Comparison of ENCODE assay signal across 10 cellular contexts in genomic region chr19:31548941-31549340, GRCh38.
DNase-seq lines count a peak whose midpoint lies in the region; ATAC-seq and TF ChIP-seq lines count a peak whose summit lies in the region.
"Had no signal": no experiment of that assay in that cellular context is flagged by ENCODE, and none has a peak within 500 bp of the region (broad histone marks: within the 10 kb centered on the region; RNA-seq: fewer than 3 reads in every experiment).

No MANE protein-coding gene starts in this region.

- H3K27ac ChIP-seq in KMS-11 (no peak overlapping the region), colonic mucosa (no peak overlapping the region)

- intact Hi-C loops in colonic mucosa (cut with DNase I), result no loop called here
- intact Hi-C loops in mucosa of descending colon (cut with DNase I, micrococcal nuclease), result no loop called here

- no peaks in the 10 kb centered on the region for H3K27me3 Mint-ChIP-seq in activated naive CD8-positive, alpha-beta T cell treated with anti-CD3 and anti-CD28 coated beads, Interleukin-2, amount 50 U/mL, for 24 hours
- H3K27me3 Mint-ChIP-seq: activated B cell treated with CpG ODN at 0.5 μM for 24 hours had no signal

- in situ Hi-C loops in Caki2 (cut with HindIII; ENCODE audit: low pct_unique_long_range_greater_than_20kb, low sequenced_read_pairs), result no loop called here

- no peak overlapping the region for H2AFZ ChIP-seq in KMS-11 (ENCODE audit: low read depth)

- H3K27me3 ChIP-seq in KMS-11 (ENCODE audit: insufficient read depth, low read depth) (no peaks in the 10 kb centered on the region), colonic mucosa (no peaks in the 10 kb centered on the region)

- H3K36me3 Mint-ChIP-seq in activated naive CD8-positive, alpha-beta T cell treated with anti-CD3 and anti-CD28 coated beads, Interleukin-2, amount 50 U/mL, for 24 hours (ENCODE audit: low read depth), result no peaks in the 10 kb centered on the region

- no peak for ATAC-seq in mucosa of descending colon
- ATAC-seq in activated naive CD8-positive, alpha-beta T cell treated with anti-CD3 and anti-CD28 coated beads, Interleukin-2, amount 50 U/mL, for 24 hours, result no peak
- no peak for ATAC-seq in GM18907 (IDR thresholded peaks at IDR 0.05; ENCODE audit: unreplicated experiment)
- no peak for ATAC-seq in HG02981 (IDR thresholded peaks at IDR 0.05; ENCODE audit: unreplicated experiment)

- H3K4me1 ChIP-seq in KMS-11 (ENCODE audit: low read depth, poor library complexity, severe bottlenecking), result no peaks in the 10 kb centered on the region
- H3K4me1 ChIP-seq in colonic mucosa, result no peaks in the 10 kb centered on the region
- no peaks in the 10 kb centered on the region for H3K4me1 ChIP-seq in mucosa of descending colon (ENCODE audit: low read depth)

- no peaks in the 10 kb centered on the region for H3K4me1 Mint-ChIP-seq in activated naive CD8-positive, alpha-beta T cell treated with anti-CD3 and anti-CD28 coated beads, Interleukin-2, amount 50 U/mL, for 24 hours
- H3K4me1 Mint-ChIP-seq: activated B cell treated with CpG ODN at 0.5 μM for 24 hours had no signal

- no peaks in the 10 kb centered on the region for H4K20me1 ChIP-seq in KMS-11 (ENCODE audit: insufficient read depth)

- H3K4me3 Mint-ChIP-seq in activated naive CD8-positive, alpha-beta T cell treated with anti-CD3 and anti-CD28 coated beads, Interleukin-2, amount 50 U/mL, for 24 hours, result no peak overlapping the region
- H3K4me3 Mint-ChIP-seq: activated B cell treated with CpG ODN at 0.5 μM for 24 hours had no signal

- H3K9me3 ChIP-seq in colonic mucosa, result no peaks in the 10 kb centered on the region
- no peaks in the 10 kb centered on the region for H3K9me3 ChIP-seq in mucosa of descending colon

- H3K9ac ChIP-seq in KMS-11 (no peak overlapping the region), colonic mucosa (ENCODE audit: low read depth in 2 of 2, low read length in 2 of 2) (no peak overlapping the region)

- 0 out of 2 replicates have a peak, but pooled peaks have one; percentile 18 for TF ChIP-seq CTCF in KMS-11 (conservative IDR thresholded peaks at IDR 0.05; ENCODE audit: low read depth, low read length)
- peak; percentile 20 for TF ChIP-seq CTCF in colonic mucosa (IDR thresholded peaks at IDR 0.05)
- TF ChIP-seq CTCF in mucosa of descending colon (IDR thresholded peaks at IDR 0.05), result no peak

- no peak overlapping the region for H3K27ac Mint-ChIP-seq in activated naive CD8-positive, alpha-beta T cell treated with anti-CD3 and anti-CD28 coated beads, Interleukin-2, amount 50 U/mL, for 24 hours
- H3K27ac Mint-ChIP-seq: activated B cell treated with CpG ODN at 0.5 μM for 24 hours had no signal

- DNase-seq in Caki2 (ENCODE audit: low read depth) (peak; percentile 17), colonic mucosa (no peak), mucosa of descending colon (peak in 2 of 3 donors; percentile 23 to 32), COR-L47 (lab: John Stamatoyannopoulos, UW) (no peak)
- no peak for DNase-seq in activated naive CD8-positive, alpha-beta T cell treated with anti-CD3 and anti-CD28 coated beads, Interleukin-2, amount 50 U/mL, for 24 hours
- DNase-seq: activated B cell treated with CpG ODN at 0.5 μM for 24 hours had no signal

- no peak overlapping the region for H3K4me2 ChIP-seq in KMS-11

- no peak overlapping the region for H3K4me3 ChIP-seq in KMS-11 (IDR thresholded peaks at IDR 0.05; ENCODE audit: insufficient read depth, low read depth, low read length)
- no peak overlapping the region for H3K4me3 ChIP-seq in colonic mucosa
- H3K4me3 ChIP-seq in mucosa of descending colon, result no peak overlapping the region
- H3K4me3 ChIP-seq: lung had no signal

- no peaks in the 10 kb centered on the region for H3K36me3 ChIP-seq in KMS-11 (ENCODE audit: insufficient read depth)
- no peaks in the 10 kb centered on the region for H3K36me3 ChIP-seq in colonic mucosa
- H3K36me3 ChIP-seq in mucosa of descending colon (ENCODE audit: low read depth), result no peaks in the 10 kb centered on the region

- no peaks in the 10 kb centered on the region for H3K79me2 ChIP-seq in KMS-11 (ENCODE audit: insufficient read depth, low read depth)

- peaks cover 5% of the 10 kb centered on the region for H3K9me3 Mint-ChIP-seq in activated naive CD8-positive, alpha-beta T cell treated with anti-CD3 and anti-CD28 coated beads, Interleukin-2, amount 50 U/mL, for 24 hours

Comparison
In these comparisons a context has a peak if more than half of its experiments do, and no peak if none do; other contexts are left out.
1. DNase-seq: peak in Caki2 (single experiment) and mucosa of descending colon (2 of 3); none in colonic mucosa (single experiment), COR-L47 (single experiment) and activated naive CD8-positive, alpha-beta T cell treated with anti-CD3 and anti-CD28 coated beads, Interleukin-2, amount 50 U/mL, for 24 hours (single experiment).